In genomic region chr2:68909793-68910674, GRCh38 we compare ENCODE assay signal across 8 cellular contexts. TPM values are rescaled to one million over a fixed set of nuclear protein-coding genes. Genes with fewer than 3 reads are reported as not detected.
A peak's percentile ranks its signal among the peaks of the same experiment; 100 is the strongest.
DNase-seq lines count a peak whose midpoint lies in the region; ATAC-seq, FAIRE-seq and TF ChIP-seq lines count a peak whose summit lies in the region.
"Had no signal": no experiment of that assay in that cellular context is flagged by ENCODE, and none has a peak within 500 bp of the region (broad histone marks: within the 10 kb centered on the region; RNA-seq: fewer than 3 reads in every experiment).

No MANE protein-coding gene starts in this region.

- POLR2A ChIA-PET in activated CD4-positive, alpha-beta memory T cell treated with anti-CD3 and anti-CD28 coated beads, Interleukin-2, amount 10 ng/mL, durations not matched to agents 7 days and 5 days (lab: Charles Lee): interaction anchor here (1.2 to 2.3 kb wide), 2 partner anchors 142 to 176 kb away, joined by 5 to 16 read pairs; partner anchors contain the start of gene ARHGAP25

- TF ChIP-seq POLR2A in GM12892 (IDR thresholded peaks at IDR 0.05; ENCODE audit: low read depth, low read length): no peak

- FAIRE-seq in GM12892 (lab: Jason Lieb, UNC): peak; percentile 44

- ATAC-seq in HG03521 (IDR thresholded peaks at IDR 0.05; ENCODE audit: unreplicated experiment): peak; percentile 42
- ATAC-seq in stimulated activated effector memory CD8-positive, alpha-beta T cell treated with anti-CD3 and anti-CD28 coated beads, Interleukin-12 subunit alpha, Interleukin-12 subunit beta, amount 100 ng/mL, for 72 hours: no peak

- peaks cover 9% of the 10 kb centered on the region for H3K36me3 Mint-ChIP-seq in activated CD4-positive, alpha-beta memory T cell treated with anti-CD3 and anti-CD28 coated beads, Interleukin-2, amount 10 ng/mL, durations not matched to agents 7 days and 5 days (ENCODE audit: low read depth)
- H3K36me3 Mint-ChIP-seq in stimulated activated effector memory CD8-positive, alpha-beta T cell treated with anti-CD3 and anti-CD28 coated beads, Interleukin-12 subunit alpha, Interleukin-12 subunit beta, amount 100 ng/mL, for 72 hours: no peaks in the 10 kb centered on the region

- no peak overlapping the region for H3K4me3 Mint-ChIP-seq in activated CD4-positive, alpha-beta memory T cell treated with anti-CD3 and anti-CD28 coated beads, Interleukin-2, amount 10 ng/mL, durations not matched to agents 7 days and 5 days
- peak overlapping the region; percentile 16 for H3K4me3 Mint-ChIP-seq in stimulated activated effector memory CD8-positive, alpha-beta T cell treated with anti-CD3 and anti-CD28 coated beads, Interleukin-12 subunit alpha, Interleukin-12 subunit beta, amount 100 ng/mL, for 72 hours

- CTCF ChIA-PET in activated CD4-positive, alpha-beta memory T cell treated with anti-CD3 and anti-CD28 coated beads, Interleukin-2, amount 10 ng/mL, durations not matched to agents 7 days and 5 days (lab: Charles Lee): interaction anchor here (0.8 to 4.1 kb wide), 11 partner anchors 9 to 445 kb away, joined by 3 to 32 read pairs (median 5); partner anchors contain the start of gene ARHGAP25

- DNase-seq in GM12892 (ENCODE audit: insufficient read length) (peak; percentile 27), NCI-H748 treated with DMSO at 0.1 percent for 48 hours (lab: John Stamatoyannopoulos, UW) (peak; percentile 6), middle frontal gyrus (ENCODE audit: extremely low spot score, low spot score) (peak; percentile 29)
- DNase-seq in activated CD4-positive, alpha-beta memory T cell treated with anti-CD3 and anti-CD28 coated beads, Interleukin-2, amount 10 ng/mL, durations not matched to agents 7 days and 5 days: peak; percentile 80
- DNase-seq in effector CD8-positive, alpha-beta T cell (lab: John Stamatoyannopoulos, UW): peak; percentile 43
- DNase-seq in stimulated activated effector memory CD8-positive, alpha-beta T cell treated with anti-CD3 and anti-CD28 coated beads, Interleukin-12 subunit alpha, Interleukin-12 subunit beta, amount 100 ng/mL, for 72 hours (ENCODE audit: low spot score in 2 of 2): peak; percentile 58 to 87

- peaks cover 4% of the 10 kb centered on the region for H3K9me3 Mint-ChIP-seq in activated CD4-positive, alpha-beta memory T cell treated with anti-CD3 and anti-CD28 coated beads, Interleukin-2, amount 10 ng/mL, durations not matched to agents 7 days and 5 days
- no peaks in the 10 kb centered on the region for H3K9me3 Mint-ChIP-seq in stimulated activated effector memory CD8-positive, alpha-beta T cell treated with anti-CD3 and anti-CD28 coated beads, Interleukin-12 subunit alpha, Interleukin-12 subunit beta, amount 100 ng/mL, for 72 hours

- H3K4me1 Mint-ChIP-seq in activated CD4-positive, alpha-beta memory T cell treated with anti-CD3 and anti-CD28 coated beads, Interleukin-2, amount 10 ng/mL, durations not matched to agents 7 days and 5 days: peaks cover 43% of the 10 kb centered on the region
- H3K4me1 Mint-ChIP-seq in stimulated activated effector memory CD8-positive, alpha-beta T cell treated with anti-CD3 and anti-CD28 coated beads, Interleukin-12 subunit alpha, Interleukin-12 subunit beta, amount 100 ng/mL, for 72 hours: peaks cover 33% of the 10 kb centered on the region

- peak overlapping the region; percentile 69 for H3K27ac Mint-ChIP-seq in activated CD4-positive, alpha-beta memory T cell treated with anti-CD3 and anti-CD28 coated beads, Interleukin-2, amount 10 ng/mL, durations not matched to agents 7 days and 5 days
- peak overlapping the region; percentile 63 for H3K27ac Mint-ChIP-seq in stimulated activated effector memory CD8-positive, alpha-beta T cell treated with anti-CD3 and anti-CD28 coated beads, Interleukin-12 subunit alpha, Interleukin-12 subunit beta, amount 100 ng/mL, for 72 hours

- no peaks in the 10 kb centered on the region for H3K27me3 Mint-ChIP-seq in activated CD4-positive, alpha-beta memory T cell treated with anti-CD3 and anti-CD28 coated beads, Interleukin-2, amount 10 ng/mL, durations not matched to agents 7 days and 5 days

RNA-seq across cellular contexts. Expression of gene BMP10, which starts 38.8 kb away (rescaled TPM):
- polyA plus RNA-seq in GM12892 (2012; ENCODE audit: missing spikeins): not detected
- total RNA-seq in activated CD4-positive, alpha-beta memory T cell treated with anti-CD3 and anti-CD28 coated beads, Interleukin-2, amount 10 ng/mL, durations not matched to agents 7 days and 5 days: under 1 TPM in 1 of 2 experiments, not detected in 1; 0.18 TPM
- total RNA-seq: urinary bladder had no signal
- polyA plus RNA-seq: urinary bladder had no signal

RNA-seq across cellular contexts. Expression of gene GKN2, which starts 42.7 kb away (rescaled TPM):
- polyA plus RNA-seq in GM12892 (2012; ENCODE audit: missing spikeins): not detected
- total RNA-seq in activated CD4-positive, alpha-beta memory T cell treated with anti-CD3 and anti-CD28 coated beads, Interleukin-2, amount 10 ng/mL, durations not matched to agents 7 days and 5 days: not detected
- total RNA-seq: urinary bladder had no signal
- polyA plus RNA-seq: urinary bladder had no signal

Comparison
In these comparisons a context has a peak if more than half of its experiments do, and no peak if none do; other contexts are left out.
1. DNase-seq: peak in every context shown above with its lines; median percentile 80 in activated CD4-positive, alpha-beta memory T cell treated with anti-CD3 and anti-CD28 coated beads, Interleukin-2, amount 10 ng/mL, durations not matched to agents 7 days and 5 days; 72 in stimulated activated effector memory CD8-positive, alpha-beta T cell treated with anti-CD3 and anti-CD28 coated beads, Interleukin-12 subunit alpha, Interleukin-12 subunit beta, amount 100 ng/mL, for 72 hours; 43 in effector CD8-positive, alpha-beta T cell; 29 in middle frontal gyrus; 27 in GM12892; 6 in NCI-H748 treated with DMSO at 0.1 percent for 48 hours.